Comparison of ENCODE assay signal across 8 cellular contexts in the genomic region with DNA sequence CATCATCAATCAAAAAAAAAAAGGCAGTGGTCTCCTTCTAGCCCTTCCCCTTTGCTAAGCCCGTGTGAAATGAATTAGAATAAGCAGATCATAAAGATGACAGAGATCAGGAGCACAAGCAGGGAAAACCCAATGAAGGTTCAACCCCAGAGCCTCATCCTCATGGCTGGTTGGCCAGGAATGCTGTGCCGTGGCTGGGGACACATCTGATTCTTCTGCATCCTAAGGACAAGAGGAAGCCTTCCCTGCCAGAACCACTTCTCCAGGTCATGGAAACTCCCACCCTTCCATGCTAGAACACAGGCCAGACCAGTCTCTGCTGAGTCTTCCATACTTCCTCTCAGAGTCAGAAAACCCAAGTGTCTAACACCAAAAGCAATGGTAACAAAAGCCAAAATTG.
"Had no signal": no experiment of that assay in that cellular context is flagged by ENCODE, and none has a peak within 500 bp of the region (broad histone marks: within the 10 kb centered on the region; RNA-seq: fewer than 3 reads in every experiment).

No MANE protein-coding gene starts in this region.

- DNase-seq: GM23248, GOT3, H7, HFFc6, IMR-90 had no signal

- H3K4me3 Mint-ChIP-seq: HFFc6 had no signal

- H3K36me3 ChIP-seq: HAP-1 had no signal

- H3K9me3 ChIP-seq: HAP-1 had no signal

- H3K27ac Mint-ChIP-seq: HFFc6 had no signal

- H3K4me1 ChIP-seq: HAP-1 had no signal

- H3K4me3 ChIP-seq: GM23248, HAP-1, K562 had no signal

- ATAC-seq: HCT116, K562 had no signal

- H3K27ac ChIP-seq: GM23248 had no signal
